In the genomic region with DNA sequence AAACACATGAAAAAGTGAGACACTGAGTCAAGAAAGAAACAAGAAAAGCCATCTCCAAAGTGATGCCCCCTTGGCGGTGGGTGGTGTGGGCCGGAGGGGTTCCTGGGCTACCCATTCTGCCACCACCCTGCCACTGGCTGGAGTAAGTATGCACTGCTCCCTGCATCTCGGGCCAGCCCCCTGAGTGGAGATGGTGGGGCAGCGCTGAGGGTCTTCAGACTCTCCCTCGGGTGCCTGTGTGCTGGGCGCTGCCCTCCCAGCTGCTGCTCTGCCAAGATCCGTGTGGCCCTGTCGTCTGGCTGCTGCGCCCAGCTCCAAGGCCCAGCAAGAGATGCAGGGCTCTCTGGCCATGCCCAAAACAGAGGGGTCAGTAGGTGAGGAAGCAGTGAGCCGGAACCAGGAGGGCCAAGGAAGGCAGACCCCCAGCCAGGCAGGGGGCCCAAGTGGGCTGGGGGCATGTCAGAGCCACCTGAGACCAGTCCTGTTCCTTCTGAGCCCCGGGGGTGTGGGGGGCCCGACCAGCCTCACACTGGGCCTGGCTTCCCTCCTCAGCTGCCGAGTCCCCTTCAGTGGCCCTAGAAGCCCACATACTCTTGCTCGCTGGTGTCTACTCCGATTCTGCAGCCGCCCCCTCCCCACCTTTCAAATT, we compare ENCODE assay signal across 12 cellular contexts. TPM values are rescaled to one million over a fixed set of nuclear protein-coding genes. Genes with fewer than 3 reads are reported as not detected.
DNase-seq lines count a peak whose midpoint lies in the region; ATAC-seq and TF ChIP-seq lines count a peak whose summit lies in the region.
"Had no signal": no experiment of that assay in that cellular context is flagged by ENCODE, and none has a peak within 500 bp of the region (broad histone marks: within the 10 kb centered on the region; RNA-seq: fewer than 3 reads in every experiment).

No MANE protein-coding gene starts in this region.

- peaks cover 0 to 5% (median 0%) of the 10 kb centered on the region in 9 donors for H3K27me3 ChIP-seq in heart left ventricle
- peaks cover 5% of the 10 kb centered on the region for H3K27me3 ChIP-seq in lower lobe of right lung (ENCODE audit: low read depth)

- TF ChIP-seq POLR2A in heart left ventricle (IDR thresholded peaks at IDR 0.05) = no peak

- intact Hi-C loops in heart left ventricle (cut with DNase I) = no loop called here
- intact Hi-C loops in left cardiac atrium (cut with DNase I) = no loop called here
- intact Hi-C loops in lower lobe of right lung (cut with DNase I) = no loop called here

- H3K27ac ChIP-seq in heart left ventricle (peak overlapping the region in 11 of 12 donors; percentile 62 to 95 (median 84)), lower lobe of right lung (peak overlapping the region; percentile 82)
- H3K27ac ChIP-seq: GM23248, tibial artery had no signal

- peaks cover 10 to 56% (median 38%) of the 10 kb centered on the region in 12 donors for H3K4me1 ChIP-seq in heart left ventricle
- peaks cover 65% of the 10 kb centered on the region for H3K4me1 ChIP-seq in lower lobe of right lung

- ATAC-seq in heart left ventricle (no peak), left cardiac atrium (no peak), lower lobe of right lung (no peak)
- peak; percentile 28 for ATAC-seq in activated T-helper 17 cell treated with anti-CD3 and anti-CD28 coated beads, Interleukin-2, amount 50 U/mL, for 72 hours (replicated peaks)

- H3K4me3 Mint-ChIP-seq in activated T-helper 17 cell treated with anti-CD3 and anti-CD28 coated beads, Interleukin-2, amount 50 U/mL, for 72 hours = peak overlapping the region; percentile 98
- no peak overlapping the region for H3K4me3 Mint-ChIP-seq in type B pancreatic cell

- H3K9me3 Mint-ChIP-seq in activated T-helper 17 cell treated with anti-CD3 and anti-CD28 coated beads, Interleukin-2, amount 50 U/mL, for 72 hours = no peaks in the 10 kb centered on the region
- H3K9me3 Mint-ChIP-seq in type B pancreatic cell = no peaks in the 10 kb centered on the region

- no peak for DNase-seq in heart left ventricle
- DNase-seq in left cardiac atrium = no peak
- no peak for DNase-seq in lower lobe of right lung
- no peak for DNase-seq in type B pancreatic cell (ENCODE audit: extremely low spot score, unreplicated experiment)
- no peak for DNase-seq in NCI-H510A treated with DMSO at 0.1 percent for 48 hours (lab: John Stamatoyannopoulos, UW)
- DNase-seq in SKM-1 (lab: John Stamatoyannopoulos, UW; ENCODE audit: unreplicated experiment) = no peak
- no peak for DNase-seq in stimulated activated CD4-positive, alpha-beta T cell treated with anti-CD3 and anti-CD28 coated beads, Interleukin-12 subunit alpha, Interleukin-12 subunit beta, amount 100 ng/mL, for 4 hours
- DNase-seq: GM23248, kidney glomerular epithelial cell, NCI-H1105 treated with DMSO at 0.1 percent for 48 hours, tibial artery had no signal

- H3K36me3 ChIP-seq in heart left ventricle (peaks cover 0 to 18% (median 0%) of the 10 kb centered on the region in 9 donors), lower lobe of right lung (no peaks in the 10 kb centered on the region)
- H3K36me3 ChIP-seq: tibial artery had no signal

- peaks cover 28% of the 10 kb centered on the region for H3K4me1 Mint-ChIP-seq in activated T-helper 17 cell treated with anti-CD3 and anti-CD28 coated beads, Interleukin-2, amount 50 U/mL, for 72 hours
- peaks cover 12% of the 10 kb centered on the region for H3K4me1 Mint-ChIP-seq in type B pancreatic cell (ENCODE audit: unreplicated experiment)

- no peak for TF ChIP-seq CTCF in heart left ventricle (IDR thresholded peaks at IDR 0.05)
- TF ChIP-seq CTCF in lower lobe of right lung (IDR thresholded peaks at IDR 0.05) = no peak
- no peak for TF ChIP-seq CTCF in type B pancreatic cell (conservative IDR thresholded peaks at IDR 0.05)

- H3K4me3 ChIP-seq in heart left ventricle = peak overlapping the region in 1 of 12 donors; percentile 64
- H3K4me3 ChIP-seq in lower lobe of right lung = peak overlapping the region; percentile 38
- H3K4me3 ChIP-seq: GM23248, tibial artery had no signal

- H3K36me3 Mint-ChIP-seq in activated T-helper 17 cell treated with anti-CD3 and anti-CD28 coated beads, Interleukin-2, amount 50 U/mL, for 72 hours (ENCODE audit: low read depth) = peaks cover 88% of the 10 kb centered on the region
- H3K36me3 Mint-ChIP-seq in type B pancreatic cell = no peaks in the 10 kb centered on the region

- WGBS in heart left ventricle, 4 donors = 87 to 91% (median 89%) methylated on average over 12 to 16 of the region's 16 CpGs

- H3K27ac Mint-ChIP-seq in activated T-helper 17 cell treated with anti-CD3 and anti-CD28 coated beads, Interleukin-2, amount 50 U/mL, for 72 hours = peak overlapping the region; percentile 95
- peak overlapping the region; percentile 75 for H3K27ac Mint-ChIP-seq in type B pancreatic cell

- H3K27me3 Mint-ChIP-seq in activated T-helper 17 cell treated with anti-CD3 and anti-CD28 coated beads, Interleukin-2, amount 50 U/mL, for 72 hours = no peaks in the 10 kb centered on the region
- peaks cover 3% of the 10 kb centered on the region for H3K27me3 Mint-ChIP-seq in type B pancreatic cell

- no peaks in the 10 kb centered on the region for H3K9me3 ChIP-seq in heart left ventricle
- no peaks in the 10 kb centered on the region for H3K9me3 ChIP-seq in lower lobe of right lung
- H3K9me3 ChIP-seq: tibial artery had no signal

RNA-seq across cellular contexts. Expression of a gene that starts 5.2 kb away (rescaled TPM):
- total RNA-seq in heart left ventricle (1 to 10 TPM in 3 of 9 donors, under 1 TPM in 6; 0.27 to 5.3 (median 0.77) TPM), left cardiac atrium (1 to 10 TPM; 1.1 to 2.1 TPM), lower lobe of right lung (7.2 TPM), type B pancreatic cell (ENCODE audit: low replicate concordance) (0.24 and 0.33 TPM in 2 replicates)
- polyA plus RNA-seq in heart left ventricle = under 1 TPM; 0.50 to 0.51 TPM
- total RNA-seq in activated T-helper 17 cell treated with anti-CD3 and anti-CD28 coated beads, Interleukin-2, amount 50 U/mL, for 72 hours = 10 to 100 TPM; 46.5 to 49.5 TPM
- total RNA-seq: GM23248 had no signal
- polyA plus RNA-seq: GM23248 had no signal

RNA-seq across cellular contexts. Expression of a gene that starts 39.2 kb away (rescaled TPM):
- total RNA-seq in heart left ventricle = 1 to 10 TPM; 1.4 to 6.0 (median 2.4) TPM
- polyA plus RNA-seq in heart left ventricle = 1 to 10 TPM; 2.3 to 3.3 TPM
- 1 to 10 TPM; 3.2 to 3.3 TPM for total RNA-seq in left cardiac atrium
- 10 to 100 TPM; 49.2 to 58.6 TPM for total RNA-seq in activated T-helper 17 cell treated with anti-CD3 and anti-CD28 coated beads, Interleukin-2, amount 50 U/mL, for 72 hours
- 6.9 TPM for total RNA-seq in lower lobe of right lung
- total RNA-seq in type B pancreatic cell (ENCODE audit: low replicate concordance) = 21.2 and 29.7 TPM in 2 replicates
